In genomic region chr6:75943381-75943780, GRCh38 we compare ENCODE assay signal across 26 cellular contexts.
"Had no signal": no experiment of that assay in that cellular context is flagged by ENCODE, and none has a peak within 500 bp of the region (broad histone marks: within the 10 kb centered on the region; RNA-seq: fewer than 3 reads in every experiment).

No MANE protein-coding gene starts in this region.

- DNase-seq: activated B cell treated with CpG ODN at 0.5 μM for 24 hours; activated CD4-positive, alpha-beta T cell treated with anti-CD3 and anti-CD28 coated beads for 48 hours; activated CD4-positive, alpha-beta T cell treated with anti-CD3 and anti-CD28 coated beads, Interleukin-2, amount 50 U/mL, for 1 hour; activated CD4-positive, alpha-beta T cell treated with anti-CD3 and anti-CD28 coated beads, Interleukin-2, amount 50 U/mL, for 48 hours; activated CD8-positive, alpha-beta memory T cell treated with anti-CD3 and anti-CD28 coated beads for 24 hours; activated CD8-positive, alpha-beta T cell treated with anti-CD3 and anti-CD28 coated beads for 36 hours; activated effector memory CD4-positive, alpha-beta T cell treated with Interleukin-2 at 50 U/mL for 16 hours; activated gamma-delta T cell treated with Interleukin-2 at 50 U/mL for 16 hours; activated naive CD4-positive, alpha-beta T cell treated with anti-CD3 and anti-CD28 coated beads, Interleukin-2, amount 50 U/mL, for 16 hours; activated naive CD4-positive, alpha-beta T cell treated with Interleukin-2 at 50 U/mL for 16 hours; activated T-cell treated with anti-CD3 and anti-CD28 coated beads, Interleukin-2, amount 50 U/mL, for 4 hours; amniotic stem cell; anterior cingulate cortex; brain microvascular endothelial cell; dorsolateral prefrontal cortex; effector memory CD4-positive, alpha-beta T cell; endodermal cell; erythroblast; foreskin keratinocyte; gastrocnemius medialis; glutamatergic neuron; heart left ventricle; T1000; WERI-Rb-1 had no signal

- H3K36me3 ChIP-seq: brain microvascular endothelial cell, esophagus muscularis mucosa, gastrocnemius medialis, heart left ventricle, WERI-Rb-1 had no signal

- H3K27me3 ChIP-seq: brain microvascular endothelial cell, esophagus muscularis mucosa, gastrocnemius medialis, heart left ventricle had no signal

- H3K27ac ChIP-seq: brain microvascular endothelial cell, coronary artery, dorsolateral prefrontal cortex, esophagus muscularis mucosa, foreskin keratinocyte, gastrocnemius medialis, heart left ventricle, WERI-Rb-1 had no signal

- H3K9me3 ChIP-seq: esophagus muscularis mucosa, gastrocnemius medialis, heart left ventricle had no signal

- H3K4me3 ChIP-seq: coronary artery, dorsolateral prefrontal cortex, esophagus muscularis mucosa, gastrocnemius medialis, heart left ventricle had no signal

- H3K4me1 ChIP-seq: esophagus muscularis mucosa, foreskin keratinocyte, gastrocnemius medialis had no signal
